ENCODE assay signal across 12 cellular contexts in the genomic region with DNA sequence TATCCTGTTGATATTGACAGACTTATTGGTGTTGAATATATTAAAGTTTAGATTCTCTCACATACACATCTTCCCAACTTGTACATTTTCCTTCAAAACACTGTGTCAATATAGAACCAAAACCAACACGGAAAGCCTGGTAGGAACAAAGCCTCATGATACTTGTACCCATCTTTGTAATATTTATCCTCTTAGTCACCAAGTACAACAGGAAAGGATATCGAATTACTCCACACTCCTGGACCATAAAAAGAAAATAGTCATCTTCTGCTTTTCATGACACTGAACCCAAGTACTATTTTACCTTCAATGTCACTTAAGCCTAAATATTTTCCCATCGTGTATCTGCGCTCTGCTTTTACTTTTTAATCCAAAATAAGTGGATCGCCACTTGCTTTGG.
DNase-seq lines count a peak whose midpoint lies in the region; ATAC-seq, FAIRE-seq and TF ChIP-seq lines count a peak whose summit lies in the region.
"Had no signal": no experiment of that assay in that cellular context is flagged by ENCODE, and none has a peak within 500 bp of the region (broad histone marks: within the 10 kb centered on the region; RNA-seq: fewer than 3 reads in every experiment).

No MANE protein-coding gene starts in this region.

- DNase-seq in ELR (ENCODE audit: low read depth) (peak; percentile 29), HT1080 (ENCODE audit: low read depth) (peak; percentile 70), PC-3 (peak; percentile 19), urothelium cell line (ENCODE audit: low spot score) (peak; percentile 4), prostate gland (ENCODE audit: low spot score) (no peak), upper lobe of left lung (no peak)
- DNase-seq: BE2C; CD4-positive, alpha-beta memory T cell; DMS153 had no signal

- H3K9me3 ChIP-seq in PC-3 (ENCODE audit: low read length) (no peaks in the 10 kb centered on the region), prostate gland (no peaks in the 10 kb centered on the region), upper lobe of left lung (no peaks in the 10 kb centered on the region)
- H3K9me3 ChIP-seq: A549, BE2C had no signal

- H3K4me1 ChIP-seq in PC-3 (ENCODE audit: insufficient read depth, low read length), result no peaks in the 10 kb centered on the region
- no peaks in the 10 kb centered on the region for H3K4me1 ChIP-seq in prostate gland (replicated peaks)
- H3K4me1 ChIP-seq in upper lobe of left lung, result no peaks in the 10 kb centered on the region
- H3K4me1 ChIP-seq: A549 had no signal

- H3K4me3 ChIP-seq in PC-3 (ENCODE audit: low read length), result no peak overlapping the region
- H3K4me3 ChIP-seq in prostate gland, result no peak overlapping the region
- no peak overlapping the region for H3K4me3 ChIP-seq in upper lobe of left lung
- H3K4me3 ChIP-seq: A549 had no signal

- H3K36me3 ChIP-seq in PC-3 (ENCODE audit: low read depth, low read length), result no peaks in the 10 kb centered on the region
- no peaks in the 10 kb centered on the region for H3K36me3 ChIP-seq in prostate gland
- H3K36me3 ChIP-seq in upper lobe of left lung, result no peaks in the 10 kb centered on the region
- H3K36me3 ChIP-seq: BE2C had no signal

- H3K9ac ChIP-seq in PC-3 (ENCODE audit: low read length), result no peak overlapping the region

- TF ChIP-seq CTCF in PC-3 (conservative IDR thresholded peaks at IDR 0.05; ENCODE audit: low read depth, low read length) (no peak), prostate gland (IDR thresholded peaks at IDR 0.05) (no peak), upper lobe of left lung (IDR thresholded peaks at IDR 0.05) (no peak)

- no peak overlapping the region for H3K4me2 ChIP-seq in PC-3 (ENCODE audit: low read length)
- H3K4me2 ChIP-seq: A549 had no signal

- ATAC-seq in PC-3 (peak; percentile 59), HG02852 (IDR thresholded peaks at IDR 0.05; ENCODE audit: unreplicated experiment) (no peak), upper lobe of left lung (ENCODE audit: low FRiP score in 2 of 2) (no peak)
- ATAC-seq: A549 had no signal

- no peaks in the 10 kb centered on the region for H3K79me2 ChIP-seq in PC-3 (ENCODE audit: low read length)

- POLR2A ChIA-PET in PC-3 (lab: Charles Lee; ENCODE audit: unreplicated experiment), result no interaction called here

- no peaks in the 10 kb centered on the region for H3F3A ChIP-seq in PC-3 (ENCODE audit: low read length, unreplicated experiment)

- H4K20me1 ChIP-seq in PC-3 (ENCODE audit: low read length), result no peaks in the 10 kb centered on the region

- BruUV-seq in PC-3 (replicated peaks; lab: Mats Ljungman, UMichigan), result no TSS peak

- no peak for FAIRE-seq in urothelium cell line (lab: Jason Lieb, UNC)
- FAIRE-seq: A549 had no signal

- TF ChIP-seq EP300 in upper lobe of left lung (IDR thresholded peaks at IDR 0.05), result no peak

- intact Hi-C loops in PC-3 (cut with micrococcal nuclease), result no loop called here
- intact Hi-C loops in prostate gland (cut with DNase I), result no loop called here

- no peak overlapping the region for H3K27ac ChIP-seq in PC-3 (ENCODE audit: low read length)
- no peak overlapping the region for H3K27ac ChIP-seq in prostate gland
- H3K27ac ChIP-seq in upper lobe of left lung, result no peak overlapping the region
- H3K27ac ChIP-seq: A549, C4-2B had no signal

- no peaks in the 10 kb centered on the region for H3K9me2 ChIP-seq in PC-3 (replicated peaks; ENCODE audit: low read length)

- H3K27me3 ChIP-seq in PC-3 (ENCODE audit: low read length) (no peaks in the 10 kb centered on the region), prostate gland (replicated peaks; ENCODE audit: insufficient read depth) (no peaks in the 10 kb centered on the region), upper lobe of left lung (no peaks in the 10 kb centered on the region)
- H3K27me3 ChIP-seq: BE2C had no signal

- CTCF ChIA-PET in PC-3 (lab: Charles Lee), result no interaction called here

- no peak overlapping the region for H2AFZ ChIP-seq in PC-3 (ENCODE audit: low read length)

- TF ChIP-seq POLR2A in prostate gland (IDR thresholded peaks at IDR 0.05), result no peak
- TF ChIP-seq POLR2A in upper lobe of left lung (IDR thresholded peaks at IDR 0.05), result no peak

- 89% methylated on average over 5 of the region's 5 CpGs for WGBS in prostate gland
- WGBS in upper lobe of left lung, 2 donors, result 88 to 90% methylated on average over 5 of the region's 5 CpGs

Comparison
In these comparisons a context has a peak if more than half of its experiments do, and no peak if none do; other contexts are left out.
1. DNase-seq: peak in ELR (single experiment), HT1080 (single experiment), PC-3 (single experiment) and urothelium cell line (single experiment); none in prostate gland (single experiment) and upper lobe of left lung (0 of 2).